10 cellular contexts compared by ENCODE assay signal in genomic region chr17:77437747-77438146, GRCh38.
DNase-seq lines count a peak whose midpoint lies in the region; ATAC-seq and TF ChIP-seq lines count a peak whose summit lies in the region.
"Had no signal": no experiment of that assay in that cellular context is flagged by ENCODE, and none has a peak within 500 bp of the region (broad histone marks: within the 10 kb centered on the region; RNA-seq: fewer than 3 reads in every experiment).

No MANE protein-coding gene starts in this region.

- H2BK5ac ChIP-seq in mesendoderm (ENCODE audit: low read length): no peak overlapping the region

- DNase-seq in CD4-positive, alpha-beta memory T cell: no peak
- DNase-seq in NAMALWA (ENCODE audit: low spot score): peak; percentile 58
- DNase-seq in central memory CD8-positive, alpha-beta T cell (ENCODE audit: low spot score in 2 of 2): no peak
- no peak for DNase-seq in osteoblast (ENCODE audit: insufficient read length, low spot score, missing footprints)
- no peak for DNase-seq in NCI-H446 (lab: John Stamatoyannopoulos, UW)
- no peak for DNase-seq in cortex of kidney (lab: John Stamatoyannopoulos, UW)
- DNase-seq in mesendoderm: no peak
- no peak for DNase-seq in foreskin melanocyte
- DNase-seq: islet precursor cell had no signal

- intact Hi-C loops in CD4-positive, alpha-beta memory T cell (cut with micrococcal nuclease): no loop called here

- H3K4me2 ChIP-seq in osteoblast (ENCODE audit: insufficient read depth, low read length) (no peak overlapping the region), mesendoderm (ENCODE audit: low read length) (no peak overlapping the region)

- no peak overlapping the region for H2BK15ac ChIP-seq in mesendoderm (replicated peaks; ENCODE audit: low read depth)

- H4K20me1 ChIP-seq in osteoblast (ENCODE audit: insufficient read depth, low read length): peaks cover 90% of the 10 kb centered on the region

- ATAC-seq in central memory CD8-positive, alpha-beta T cell (replicated peaks; ENCODE audit: extremely low read depth, poor library complexity, severe bottlenecking): no peak
- ATAC-seq: Panc1 had no signal

- H3K4me3 ChIP-seq in CD4-positive, alpha-beta memory T cell (ENCODE audit: low read length in 2 of 2): peak overlapping the region in 1 of 2 donors; percentile 4
- H3K4me3 ChIP-seq in osteoblast (ENCODE audit: insufficient read depth, low read length) (no peak overlapping the region), mesendoderm (ENCODE audit: low read length) (no peak overlapping the region)

- peak overlapping the region; percentile 90 to 99 (median 96) for H3K27ac Mint-ChIP-seq in CD4-positive, alpha-beta memory T cell
- H3K27ac Mint-ChIP-seq in central memory CD8-positive, alpha-beta T cell (ENCODE audit: low read depth): peak overlapping the region; percentile 98

- no peaks in the 10 kb centered on the region for H3K9me3 ChIP-seq in CD4-positive, alpha-beta memory T cell (ENCODE audit: control insufficient read depth in 1 of 2, low read length in 2 of 2)
- no peaks in the 10 kb centered on the region for H3K9me3 ChIP-seq in osteoblast (ENCODE audit: low read depth, low read length)

- H3K18ac ChIP-seq in mesendoderm (ENCODE audit: low read length): no peak overlapping the region

- no peak overlapping the region for H2BK120ac ChIP-seq in mesendoderm (ENCODE audit: low read depth, low read length)

- peaks cover 100% of the 10 kb centered on the region for H3K4me1 ChIP-seq in CD4-positive, alpha-beta memory T cell (ENCODE audit: insufficient read depth, low read length)
- H3K4me1 ChIP-seq in osteoblast (ENCODE audit: insufficient read depth, low read length) (peaks cover 51% of the 10 kb centered on the region), mesendoderm (ENCODE audit: control insufficient read depth, low read depth, low read length) (peaks cover 15% of the 10 kb centered on the region)

- no peak overlapping the region for H3K56ac ChIP-seq in mesendoderm (ENCODE audit: low read length)

- H3K27me3 Mint-ChIP-seq in CD4-positive, alpha-beta memory T cell: no peaks in the 10 kb centered on the region
- H3K27me3 Mint-ChIP-seq in central memory CD8-positive, alpha-beta T cell: no peaks in the 10 kb centered on the region

- POLR2A ChIA-PET in CD4-positive, alpha-beta memory T cell (lab: Charles Lee; ENCODE audit: partially characterized antibody): interaction anchor here (0.7 to 97.0 kb wide), 6 partner anchors 6 to 112 kb away, joined by 3 to 6031 read pairs (median 56); no protein-coding TSS in a partner anchor

- no peak overlapping the region for H2AFZ ChIP-seq in osteoblast (ENCODE audit: low read length)

- H3K27me3 ChIP-seq in CD4-positive, alpha-beta memory T cell (ENCODE audit: insufficient read depth, low read length): no peaks in the 10 kb centered on the region
- H3K27me3 ChIP-seq in osteoblast (ENCODE audit: insufficient read depth, low read length): no peaks in the 10 kb centered on the region
- H3K27me3 ChIP-seq in mesendoderm (ENCODE audit: insufficient read depth, low read length, poor library complexity): no peaks in the 10 kb centered on the region

- peaks cover 3 to 12% of the 10 kb centered on the region in 2 donors for H3K36me3 Mint-ChIP-seq in CD4-positive, alpha-beta memory T cell
- H3K36me3 Mint-ChIP-seq in central memory CD8-positive, alpha-beta T cell (ENCODE audit: insufficient read depth): peaks cover 15% of the 10 kb centered on the region

- WGBS in mesendoderm (ENCODE audit: extremely low coverage, insufficient coverage, low lambda C conversion rate): no CpG with 5 or more reads among the region's 12 CpGs

- H3K9me3 Mint-ChIP-seq in CD4-positive, alpha-beta memory T cell: no peaks in the 10 kb centered on the region
- H3K9me3 Mint-ChIP-seq in central memory CD8-positive, alpha-beta T cell: no peaks in the 10 kb centered on the region

- no peak overlapping the region for H2AK5ac ChIP-seq in mesendoderm (ENCODE audit: low read length)

- H3K9ac ChIP-seq in mesendoderm (ENCODE audit: low read length): no peak overlapping the region

- no peak overlapping the region for H4K5ac ChIP-seq in mesendoderm (ENCODE audit: low read length)

- no peak overlapping the region for H3K4ac ChIP-seq in mesendoderm (ENCODE audit: low read depth, low read length)

- H3K36me3 ChIP-seq in CD4-positive, alpha-beta memory T cell (ENCODE audit: insufficient read depth, low read length): peaks cover 8% of the 10 kb centered on the region
- H3K36me3 ChIP-seq in osteoblast (ENCODE audit: insufficient read depth, low read length): peaks cover 9% of the 10 kb centered on the region
- H3K36me3 ChIP-seq in mesendoderm (ENCODE audit: control insufficient read depth, insufficient read depth, low read length): no peaks in the 10 kb centered on the region

- H3K79me2 ChIP-seq in osteoblast (ENCODE audit: insufficient read depth, low read length) (peaks cover 95% of the 10 kb centered on the region), mesendoderm (ENCODE audit: control insufficient read depth, insufficient read depth, low read length) (peaks cover 36% of the 10 kb centered on the region)

- peaks cover 46% of the 10 kb centered on the region for H3K79me1 ChIP-seq in mesendoderm (ENCODE audit: low read length)

- H4K8ac ChIP-seq in mesendoderm (ENCODE audit: low read depth, low read length): no peak overlapping the region

- peak overlapping the region; percentile 90 for H3K27ac ChIP-seq in CD4-positive, alpha-beta memory T cell (ENCODE audit: low read depth, low read length)
- peak overlapping the region; percentile 56 for H3K27ac ChIP-seq in osteoblast (ENCODE audit: low read depth, low read length)
- no peak overlapping the region for H3K27ac ChIP-seq in mesendoderm (ENCODE audit: low read depth, low read length)

- peak overlapping the region in 7 of 8 donors; percentile 76 to 92 (median 80) for H3K4me3 Mint-ChIP-seq in CD4-positive, alpha-beta memory T cell
- no peak overlapping the region for H3K4me3 Mint-ChIP-seq in central memory CD8-positive, alpha-beta T cell

- no peak for TF ChIP-seq CTCF in osteoblast (IDR thresholded peaks at IDR 0.05; ENCODE audit: extremely low read depth, low read depth, low read length)

- CTCF ChIA-PET in CD4-positive, alpha-beta memory T cell (lab: Charles Lee; ENCODE audit: partially characterized antibody): interaction anchor here (1.4 to 4.3 kb wide), 4 partner anchors 8 to 106 kb away, joined by 5 to 74 read pairs (median 11); no protein-coding TSS in a partner anchor

- peaks cover 55 to 98% (median 86%) of the 10 kb centered on the region in 4 donors for H3K4me1 Mint-ChIP-seq in CD4-positive, alpha-beta memory T cell
- peaks cover 82% of the 10 kb centered on the region for H3K4me1 Mint-ChIP-seq in central memory CD8-positive, alpha-beta T cell

- H3K23ac ChIP-seq in mesendoderm (ENCODE audit: low read length): no peak overlapping the region
